In the genomic region with DNA sequence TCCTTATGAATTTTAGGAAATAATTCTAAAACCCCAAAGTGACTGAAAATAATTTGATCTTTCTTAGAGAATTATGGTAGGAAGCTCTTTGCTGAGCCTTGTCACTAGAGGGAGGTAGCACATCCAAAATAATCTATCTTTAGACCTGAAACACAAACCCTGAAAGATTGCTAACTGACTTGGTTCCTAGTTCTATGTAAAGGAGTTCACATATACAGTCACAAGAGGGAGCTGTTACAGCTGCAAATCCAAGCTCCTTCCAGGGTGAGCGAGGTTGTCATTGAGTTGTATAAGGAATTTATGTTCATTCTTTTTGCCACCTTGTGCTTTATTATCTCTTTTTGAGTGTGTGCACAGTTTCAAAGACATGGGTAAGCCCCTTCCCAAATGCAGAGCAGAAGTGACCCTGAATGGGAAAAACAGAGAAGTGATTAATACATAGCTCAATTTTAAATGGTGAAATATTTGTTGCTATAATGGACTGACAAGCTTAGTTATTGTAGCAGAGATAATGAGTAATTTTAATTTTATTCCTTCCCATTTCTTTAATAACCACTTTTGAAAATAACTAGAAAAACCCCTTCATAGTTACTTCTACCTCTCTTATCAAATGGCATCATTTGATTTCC, we compare ENCODE assay signal across 9 cellular contexts.
DNase-seq lines count a peak whose midpoint lies in the region; ATAC-seq and TF ChIP-seq lines count a peak whose summit lies in the region.
"Had no signal": no experiment of that assay in that cellular context is flagged by ENCODE, and none has a peak within 500 bp of the region (broad histone marks: within the 10 kb centered on the region; RNA-seq: fewer than 3 reads in every experiment).

No MANE protein-coding gene starts in this region.

- H3K27ac Mint-ChIP-seq in Calu3 (ENCODE audit: unreplicated experiment): no peak overlapping the region

- no peaks in the 10 kb centered on the region for H3K27me3 Mint-ChIP-seq in Calu3 (ENCODE audit: unreplicated experiment)

- DNase-seq in Calu3: peak; percentile 19
- peak; percentile 81 for DNase-seq in NOMO-1 treated with DMSO at 0.1 percent for 48 hours (lab: John Stamatoyannopoulos, UW; ENCODE audit: unreplicated experiment)
- peak; percentile 17 for DNase-seq in brain pericyte (ENCODE audit: low read depth, low spot score)
- DNase-seq in left lung: no peak
- no peak for DNase-seq in NCI-H226
- DNase-seq in NCI-H128 (lab: John Stamatoyannopoulos, UW; ENCODE audit: unreplicated experiment): no peak
- no peak for DNase-seq in OCI-M2 (lab: John Stamatoyannopoulos, UW; ENCODE audit: unreplicated experiment)
- DNase-seq: right cardiac atrium had no signal

- no peaks in the 10 kb centered on the region for H3K36me3 ChIP-seq in left lung

- TF ChIP-seq CTCF in Calu3 (IDR thresholded peaks at IDR 0.05; ENCODE audit: unreplicated experiment): peak; percentile 46
- TF ChIP-seq CTCF in left lung (IDR thresholded peaks at IDR 0.05): peak; percentile 51 to 53

- no peak overlapping the region for H3K4me3 ChIP-seq in left lung

- CTCF ChIA-PET in Calu3 (lab: Charles Lee): interaction anchor here (0.7 to 1.9 kb wide), 20 partner anchors 9 to 287 kb away, joined by 3 to 37 read pairs (median 4); no protein-coding TSS in a partner anchor

- H3K9me3 ChIP-seq in left lung: peaks cover 0 to 7% of the 10 kb centered on the region in 2 donors

- H3K4me3 Mint-ChIP-seq in Calu3 (ENCODE audit: low read depth, unreplicated experiment): no peak overlapping the region

- peak; percentile 66 for ATAC-seq in GM21723 (IDR thresholded peaks at IDR 0.05; ENCODE audit: unreplicated experiment)
- ATAC-seq in left lung: peak; percentile 90

- no TSS peak for BruUV-seq in Calu3 (replicated peaks; lab: Mats Ljungman, UMichigan)

- H3K36me3 Mint-ChIP-seq in Calu3 (ENCODE audit: insufficient read depth, unreplicated experiment): no peaks in the 10 kb centered on the region

- no peaks in the 10 kb centered on the region for H3K4me1 Mint-ChIP-seq in Calu3 (ENCODE audit: low read depth, unreplicated experiment)

- intact Hi-C loops in Calu3 (cut with micrococcal nuclease; ENCODE audit: unreplicated experiment): loop anchor here (2.0 kb wide), 1 partner anchor 38 kb away; no protein-coding TSS in a partner anchor
- intact Hi-C loops in left lung (cut with DNase I): no loop called here

- H3K27me3 ChIP-seq in left lung: no peaks in the 10 kb centered on the region

- H3K9me3 Mint-ChIP-seq in Calu3 (ENCODE audit: low read depth, unreplicated experiment): peaks cover 6% of the 10 kb centered on the region

- H3K27ac ChIP-seq in left lung: no peak overlapping the region

- no peaks in the 10 kb centered on the region for H3K4me1 ChIP-seq in left lung

Comparison
In these comparisons a context has a peak if more than half of its experiments do, and no peak if none do; other contexts are left out.
1. DNase-seq: peak in Calu3 (single experiment), NOMO-1 treated with DMSO at 0.1 percent for 48 hours (single experiment) and brain pericyte (single experiment); none in left lung (0 of 2), NCI-H226 (single experiment), NCI-H128 (single experiment) and OCI-M2 (single experiment).